In the genomic region with DNA sequence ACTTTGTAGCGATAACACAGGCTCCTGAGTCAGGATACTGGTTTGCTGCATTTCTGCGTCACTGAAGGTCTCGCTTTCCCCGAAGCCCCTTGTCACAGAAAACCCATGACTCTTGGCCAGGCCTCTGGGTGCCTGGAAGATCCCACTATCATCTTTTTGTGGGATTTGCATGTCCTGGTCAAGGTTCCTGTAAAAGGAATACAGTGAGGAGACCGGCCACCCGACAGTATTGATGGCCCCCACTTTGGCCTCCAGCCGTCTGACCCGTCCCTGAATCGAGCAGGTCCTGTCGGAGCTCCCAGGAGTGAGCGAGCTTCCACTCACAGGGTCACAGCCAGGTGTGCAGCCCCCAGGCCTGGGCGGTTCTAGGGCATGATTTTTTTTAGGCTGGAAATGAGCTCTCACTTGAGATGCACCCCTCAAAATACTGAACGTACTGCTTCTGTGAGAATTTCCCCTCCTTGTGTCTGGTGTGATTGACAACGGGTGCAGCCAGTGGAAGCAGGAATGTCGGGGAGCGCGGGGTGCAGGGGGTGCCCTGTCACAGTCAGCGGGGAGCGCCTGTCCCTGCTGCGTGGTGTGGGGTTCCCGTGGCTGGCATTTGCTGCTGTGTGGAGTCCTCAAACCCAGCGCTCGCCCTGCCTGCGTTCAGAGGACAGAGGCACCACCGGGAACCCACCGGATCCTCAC, we compare ENCODE assay signal across 19 cellular contexts.
DNase-seq lines count a peak whose midpoint lies in the region; ATAC-seq, FAIRE-seq and TF ChIP-seq lines count a peak whose summit lies in the region.
"Had no signal": no experiment of that assay in that cellular context is flagged by ENCODE, and none has a peak within 500 bp of the region (broad histone marks: within the 10 kb centered on the region; RNA-seq: fewer than 3 reads in every experiment).

No MANE protein-coding gene starts in this region.

- no peak for FAIRE-seq in GM12891 (lab: Jason Lieb, UNC)
- FAIRE-seq: GM12878, GM19239 had no signal

- H3K27me3 ChIP-seq in IMR-90 (ENCODE audit: control insufficient read depth, insufficient read depth, low read length): no peaks in the 10 kb centered on the region
- no peaks in the 10 kb centered on the region for H3K27me3 ChIP-seq in neuronal stem cell (ENCODE audit: control insufficient read depth in 3 of 3, insufficient read depth in 3 of 3, low read depth in 1 of 3, low read length in 3 of 3)

- H3K18ac ChIP-seq in IMR-90 (ENCODE audit: low read depth, low read length) (no peak overlapping the region), neuronal stem cell (ENCODE audit: low read length) (peak overlapping the region; percentile 64)

- TF ChIP-seq POLR2A in IMR-90 (IDR thresholded peaks at IDR 0.05; ENCODE audit: low read depth, low read length): no peak
- no peak for TF ChIP-seq POLR2A in GM12891 (IDR thresholded peaks at IDR 0.05; ENCODE audit: low read depth, low read length)

- H3K4me3 ChIP-seq in IMR-90 (ENCODE audit: insufficient read depth, low read depth, low read length): no peak overlapping the region
- no peak overlapping the region for H3K4me3 ChIP-seq in neuronal stem cell (ENCODE audit: low read length in 2 of 2)
- H3K4me3 ChIP-seq: GM12878 had no signal

- no peak for ATAC-seq in IMR-90 (ENCODE audit: low read depth)
- no peak for ATAC-seq in central memory CD8-positive, alpha-beta T cell (replicated peaks; ENCODE audit: extremely low read depth, poor library complexity, severe bottlenecking)
- ATAC-seq in GM18517 (IDR thresholded peaks at IDR 0.05; ENCODE audit: unreplicated experiment): no peak
- no peak for ATAC-seq in HG02642 (IDR thresholded peaks at IDR 0.05; ENCODE audit: poor library complexity, unreplicated experiment)
- ATAC-seq: GM12878 had no signal

- peaks cover 52% of the 10 kb centered on the region for H4K20me1 ChIP-seq in IMR-90 (ENCODE audit: insufficient read depth, low read length)

- H3K36me3 ChIP-seq in IMR-90 (ENCODE audit: control insufficient read depth, insufficient read depth, low read length) (peaks cover 42% of the 10 kb centered on the region), neuronal stem cell (replicated peaks in 1 of 2; ENCODE audit: control insufficient read depth in 2 of 2, insufficient read depth in 2 of 2, low read length in 2 of 2) (peaks cover 28 to 67% of the 10 kb centered on the region in 2 donors)

- peaks cover 8% of the 10 kb centered on the region for H3K4me1 ChIP-seq in IMR-90 (ENCODE audit: control insufficient read depth, insufficient read depth, low read length)
- peaks cover 4 to 13% of the 10 kb centered on the region in 2 donors for H3K4me1 ChIP-seq in neuronal stem cell (ENCODE audit: control insufficient read depth in 2 of 2, insufficient read depth in 1 of 2, low read depth in 1 of 2, low read length in 2 of 2)

- 98% methylated on average over 13 of the region's 26 CpGs; no CpG with 5 or more reads in 1 of the 2 experiments for WGBS in IMR-90 (ENCODE audit: extremely low coverage in 2 of 2, insufficient read length in 1 of 2), 2 experiments
- no CpG with 5 or more reads among the region's 26 CpGs for WGBS in neuronal stem cell (ENCODE audit: extremely low coverage in 2 of 2, insufficient read length in 2 of 2, insufficient replicate concordance in 1 of 2), 2 donors

- H2BK5ac ChIP-seq in IMR-90 (ENCODE audit: low read depth, low read length, poor library complexity, severe bottlenecking) (no peak overlapping the region), neuronal stem cell (ENCODE audit: low read length) (no peak overlapping the region)

- DNase-seq in activated CD4-positive, alpha-beta T cell treated with anti-CD3 and anti-CD28 coated beads, Interleukin-2, amount 10 ng/mL, durations not matched to agents 7 days and 5 days: no peak
- no peak for DNase-seq in activated CD4-positive, alpha-beta T cell treated with anti-CD3 and anti-CD28 coated beads, Interleukin-2, amount 50 U/mL, for 1 hour
- no peak for DNase-seq in IMR-90
- no peak for DNase-seq in central memory CD8-positive, alpha-beta T cell (ENCODE audit: low spot score in 2 of 2)
- no peak for DNase-seq in neuronal stem cell (ENCODE audit: low spot score)
- DNase-seq in GM12891 (ENCODE audit: insufficient read length, low spot score): no peak
- DNase-seq: DMS79 treated with DMSO at 0.1 percent for 48 hours; effector CD8-positive, alpha-beta T cell; naive B cell; NCI-H1436; NCI-H524 treated with DMSO at 0.1 percent for 48 hours; RPMI8226 had no signal

- no peak overlapping the region for H2BK12ac ChIP-seq in neuronal stem cell (ENCODE audit: low read length)

- H4K91ac ChIP-seq in IMR-90 (ENCODE audit: insufficient read depth, low read depth, low read length): no peak overlapping the region
- no peak overlapping the region for H4K91ac ChIP-seq in neuronal stem cell (ENCODE audit: low read depth, low read length, poor library complexity)

- H2AFZ ChIP-seq in IMR-90 (replicated peaks; ENCODE audit: low read length, poor library complexity): no peak overlapping the region
- H2AFZ ChIP-seq in neuronal stem cell (ENCODE audit: low read length): no peak overlapping the region

- TF ChIP-seq CTCF in IMR-90 (conservative IDR thresholded peaks at IDR 0.05; ENCODE audit: low read depth, low read length): no peak

- no peak overlapping the region for H3K56ac ChIP-seq in IMR-90 (ENCODE audit: extremely low read depth, insufficient read depth, low read length)

- H2BK15ac ChIP-seq in IMR-90 (ENCODE audit: low read depth, low read length) (no peak overlapping the region), neuronal stem cell (ENCODE audit: low read length) (no peak overlapping the region)

- H3K4me2 ChIP-seq in IMR-90 (ENCODE audit: low read depth, low read length): no peak overlapping the region
- peak overlapping the region; percentile 13 for H3K4me2 ChIP-seq in neuronal stem cell (ENCODE audit: insufficient read depth, low read length, poor library complexity, severe bottlenecking)

- POLR2A ChIA-PET in activated CD4-positive, alpha-beta T cell treated with anti-CD3 and anti-CD28 coated beads, Interleukin-2, amount 10 ng/mL, durations not matched to agents 7 days and 5 days (lab: Charles Lee): no interaction called here
- POLR2A ChIA-PET in IMR-90 (lab: Charles Lee; ENCODE audit: unreplicated experiment): interaction anchor here (0.5 kb wide), 1 partner anchor 1788 kb away, joined by 3 read pairs; no protein-coding TSS in a partner anchor

- no peak for TF ChIP-seq RAD21 in IMR-90 (IDR thresholded peaks at IDR 0.05; ENCODE audit: low read length)

- peaks cover 3% of the 10 kb centered on the region; the same call in 1 of the 2 replicates for H3K9me1 ChIP-seq in IMR-90 (ENCODE audit: insufficient read depth, low read length)

- dilution Hi-C loops in IMR-90 (cut with HindIII; ENCODE audit: low sequenced_read_pairs, unreplicated experiment): no loop called here

- H2BK120ac ChIP-seq in IMR-90 (ENCODE audit: low read depth, low read length): no peak overlapping the region
- no peak overlapping the region for H2BK120ac ChIP-seq in neuronal stem cell (ENCODE audit: low read depth, low read length)

- H3K4me3 Mint-ChIP-seq in activated CD4-positive, alpha-beta T cell treated with anti-CD3 and anti-CD28 coated beads, Interleukin-2, amount 10 ng/mL, durations not matched to agents 7 days and 5 days: no peak overlapping the region
- peak overlapping the region; percentile 62 for H3K4me3 Mint-ChIP-seq in central memory CD8-positive, alpha-beta T cell
- H3K4me3 Mint-ChIP-seq: activated naive CD8-positive, alpha-beta T cell; naive B cell had no signal

- no peak overlapping the region for H3K4ac ChIP-seq in IMR-90 (ENCODE audit: low read depth, low read length)
- peak overlapping the region; percentile 32 for H3K4ac ChIP-seq in neuronal stem cell (ENCODE audit: low read length)

- no peaks in the 10 kb centered on the region for H3K9me3 Mint-ChIP-seq in activated CD4-positive, alpha-beta T cell treated with anti-CD3 and anti-CD28 coated beads, Interleukin-2, amount 10 ng/mL, durations not matched to agents 7 days and 5 days
- H3K9me3 Mint-ChIP-seq in central memory CD8-positive, alpha-beta T cell: no peaks in the 10 kb centered on the region
- H3K9me3 Mint-ChIP-seq: activated T-helper 2 cell treated with anti-CD3 and anti-CD28 coated beads, Interferon-gamma antibody, Interleukin-2, Interleukin-4, amounts not matched to agents 10 μg/mL and 5 μg/mL and 100 μg/mL, durations not matched to agents 14 hours and 24 hours and 36 hours; naive B cell had no signal

- H3K23ac ChIP-seq in IMR-90 (ENCODE audit: low read depth, low read length) (no peak overlapping the region), neuronal stem cell (ENCODE audit: low read depth, low read length, poor library complexity) (no peak overlapping the region)

- H3K9ac ChIP-seq in IMR-90 (ENCODE audit: low read depth, low read length): no peak overlapping the region
- peak overlapping the region; percentile 54 for H3K9ac ChIP-seq in neuronal stem cell (ENCODE audit: low read depth, low read length, poor library complexity)

- H3K36me3 Mint-ChIP-seq in activated CD4-positive, alpha-beta T cell treated with anti-CD3 and anti-CD28 coated beads, Interleukin-2, amount 10 ng/mL, durations not matched to agents 7 days and 5 days (ENCODE audit: low read depth): peaks cover 6% of the 10 kb centered on the region
- H3K36me3 Mint-ChIP-seq in central memory CD8-positive, alpha-beta T cell (ENCODE audit: insufficient read depth): peaks cover 9% of the 10 kb centered on the region

- H4K5ac ChIP-seq in IMR-90 (ENCODE audit: low read depth, low read length): no peak overlapping the region

- no TSS peak for BruUV-seq in IMR-90 (replicated peaks; lab: Mats Ljungman, UMichigan)

- peak overlapping the region; percentile 77 for H3K27ac Mint-ChIP-seq in activated CD4-positive, alpha-beta T cell treated with anti-CD3 and anti-CD28 coated beads, Interleukin-2, amount 10 ng/mL, durations not matched to agents 7 days and 5 days
- no peak overlapping the region for H3K27ac Mint-ChIP-seq in central memory CD8-positive, alpha-beta T cell (ENCODE audit: low read depth)
- H3K27ac Mint-ChIP-seq: naive B cell had no signal

- no peak overlapping the region for H3K14ac ChIP-seq in IMR-90 (replicated peaks; ENCODE audit: low read depth, low read length)
- peak overlapping the region; percentile 56 for H3K14ac ChIP-seq in neuronal stem cell (ENCODE audit: low read length)

- CTCF ChIA-PET in activated CD4-positive, alpha-beta T cell treated with anti-CD3 and anti-CD28 coated beads, Interleukin-2, amount 10 ng/mL, durations not matched to agents 7 days and 5 days (lab: Charles Lee): interaction anchor here (0.7 to 1.2 kb wide), 2 partner anchors 47 to 200 kb away, joined by 3 read pairs; no protein-coding TSS in a partner anchor
- CTCF ChIA-PET in IMR-90 (lab: Yijun Ruan, JAX): interaction anchor here (1.0 kb wide), 1 partner anchor 14 kb away, joined by 3 read pairs; no protein-coding TSS in a partner anchor

- intact Hi-C loops in IMR-90 (cut with micrococcal nuclease): no loop called here

- H2BK20ac ChIP-seq in IMR-90 (ENCODE audit: low read depth, low read length): no peak overlapping the region

- in situ Hi-C loops in IMR-90 (cut with MboI; ENCODE audit: low sequenced_read_pairs): no loop called here

- no peak overlapping the region for H2AK5ac ChIP-seq in IMR-90 (ENCODE audit: low read depth, low read length)
- H2AK5ac ChIP-seq in neuronal stem cell (ENCODE audit: low read depth, low read length): peak overlapping the region; percentile 3

- H3K4me1 Mint-ChIP-seq in activated CD4-positive, alpha-beta T cell treated with anti-CD3 and anti-CD28 coated beads, Interleukin-2, amount 10 ng/mL, durations not matched to agents 7 days and 5 days: peaks cover 4% of the 10 kb centered on the region
- H3K4me1 Mint-ChIP-seq in central memory CD8-positive, alpha-beta T cell: peaks cover 11% of the 10 kb centered on the region

- H4K8ac ChIP-seq in IMR-90 (ENCODE audit: low read depth in 2 of 2, low read length in 2 of 2) (no peak overlapping the region; a peak in 1 of 4 replicates), neuronal stem cell (ENCODE audit: low read depth, low read length) (peak overlapping the region; percentile 43)

- H2AK9ac ChIP-seq in IMR-90 (replicated peaks; ENCODE audit: low read depth, low read length, poor library complexity): peak overlapping the region; percentile 25

- peaks cover 29 to 57% of the 10 kb centered on the region in 2 experiments for H3K79me1 ChIP-seq in IMR-90 (ENCODE audit: low read depth in 1 of 2, low read length in 2 of 2)
- H3K79me1 ChIP-seq in neuronal stem cell (ENCODE audit: low read depth, low read length): peaks cover 12% of the 10 kb centered on the region

- no peaks in the 10 kb centered on the region for H3K27me3 Mint-ChIP-seq in activated CD4-positive, alpha-beta T cell treated with anti-CD3 and anti-CD28 coated beads, Interleukin-2, amount 10 ng/mL, durations not matched to agents 7 days and 5 days
- no peaks in the 10 kb centered on the region for H3K27me3 Mint-ChIP-seq in central memory CD8-positive, alpha-beta T cell
- H3K27me3 Mint-ChIP-seq: activated CD4-positive, alpha-beta T cell treated with anti-CD3 and anti-CD28 coated beads for 36 hours; activated naive CD8-positive, alpha-beta T cell; naive B cell had no signal

- H3K27ac ChIP-seq in IMR-90 (ENCODE audit: insufficient read depth, low read length) (no peak overlapping the region), neuronal stem cell (replicated peaks; ENCODE audit: low read length) (peak overlapping the region; percentile 53)

- H3K9me3 ChIP-seq in IMR-90 (ENCODE audit: control insufficient read depth, insufficient read depth, low read length): no peaks in the 10 kb centered on the region
- H3K9me3 ChIP-seq in neuronal stem cell (replicated peaks in 1 of 2; ENCODE audit: control insufficient read depth in 2 of 2, insufficient read depth in 1 of 2, low read depth in 1 of 2, low read length in 2 of 2): peaks cover 0 to 26% of the 10 kb centered on the region in 2 donors
